Comparison of ENCODE assay signal across 16 cellular contexts in the genomic region with DNA sequence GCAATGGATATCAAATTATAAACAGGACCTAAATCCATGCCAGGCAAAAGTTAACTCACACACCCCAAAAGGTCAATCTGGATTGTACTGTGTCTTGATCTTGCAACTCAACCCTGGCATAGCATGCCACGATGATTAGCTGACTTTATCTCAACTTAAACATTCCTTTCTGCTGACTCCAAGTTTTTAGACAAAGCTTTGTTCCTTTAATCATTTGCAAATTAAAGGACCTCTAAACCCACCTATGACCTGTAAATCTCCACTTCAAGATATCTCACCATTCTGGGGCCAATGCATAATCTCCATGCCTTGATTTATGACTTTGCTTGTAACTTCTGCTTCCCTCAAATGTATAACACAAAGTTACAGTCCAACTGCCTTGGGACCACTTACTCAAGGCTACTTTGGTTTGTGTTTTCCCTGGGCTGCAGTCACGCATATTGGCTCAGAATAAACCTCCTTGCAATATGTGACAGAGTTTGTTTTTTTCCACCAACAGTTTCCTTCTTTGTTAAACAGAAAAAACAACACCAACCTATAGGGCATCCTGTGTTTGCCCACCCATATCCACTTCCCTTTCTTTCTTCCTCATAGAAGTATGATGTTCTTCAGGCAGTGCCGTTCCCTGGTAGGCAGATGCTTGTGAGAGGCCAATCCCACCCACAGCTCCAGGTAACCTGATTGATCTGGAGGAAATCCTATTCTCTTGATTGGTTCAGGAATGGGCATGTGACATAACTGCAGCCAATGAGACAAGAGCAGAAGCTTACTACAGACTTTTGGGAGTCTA.
"Had no signal": no experiment of that assay in that cellular context is flagged by ENCODE, and none has a peak within 500 bp of the region (broad histone marks: within the 10 kb centered on the region; RNA-seq: fewer than 3 reads in every experiment).

No MANE protein-coding gene starts in this region.

- H3K9me3 Mint-ChIP-seq: mesothelial cell of epicardium had no signal

- H3K4me1 Mint-ChIP-seq: activated CD4-positive, alpha-beta memory T cell treated with anti-CD3 and anti-CD28 coated beads, Interleukin-2, amount 10 ng/mL, durations not matched to agents 7 days and 5 days; activated CD4-positive, alpha-beta T cell treated with anti-CD3 and anti-CD28 coated beads for 36 hours; activated T-helper 17 cell treated with anti-CD3 and anti-CD28 coated beads, Interleukin-2, amount 50 U/mL, for 72 hours; mesothelial cell of epicardium had no signal

- H3K27ac Mint-ChIP-seq: activated CD4-positive, alpha-beta memory T cell treated with anti-CD3 and anti-CD28 coated beads, Interleukin-2, amount 10 ng/mL, durations not matched to agents 7 days and 5 days; activated CD4-positive, alpha-beta T cell treated with anti-CD3 and anti-CD28 coated beads for 36 hours; activated naive CD8-positive, alpha-beta T cell treated with anti-CD3 and anti-CD28 coated beads for 36 hours; activated T-helper 17 cell treated with anti-CD3 and anti-CD28 coated beads, Interleukin-2, amount 50 U/mL, for 72 hours; mesothelial cell of epicardium; natural killer cell treated with Interleukin-12 subunit alpha and Interleukin-12 subunit beta and Interleukin-15 and Interleukin-18, amount 100 ng/mL, for 72 hours; stimulated activated naive CD8-positive, alpha-beta T cell treated with anti-CD3 and anti-CD28 coated beads, Interleukin-15, Interleukin-2, amounts not matched to agents 100 ng/mL and 50 ng/mL, for 24 hours had no signal

- H3K27me3 Mint-ChIP-seq: activated CD4-positive, alpha-beta memory T cell treated with anti-CD3 and anti-CD28 coated beads, Interleukin-2, amount 10 ng/mL, durations not matched to agents 7 days and 5 days; activated CD4-positive, alpha-beta T cell treated with anti-CD3 and anti-CD28 coated beads for 36 hours; activated naive CD8-positive, alpha-beta T cell treated with anti-CD3 and anti-CD28 coated beads for 36 hours; activated T-helper 17 cell treated with anti-CD3 and anti-CD28 coated beads, Interleukin-2, amount 50 U/mL, for 72 hours; natural killer cell treated with Interleukin-12 subunit alpha and Interleukin-12 subunit beta and Interleukin-15 and Interleukin-18, amount 100 ng/mL, for 72 hours; stimulated activated naive CD8-positive, alpha-beta T cell treated with anti-CD3 and anti-CD28 coated beads, Interleukin-15, Interleukin-2, amounts not matched to agents 100 ng/mL and 50 ng/mL, for 24 hours had no signal

- H3K36me3 Mint-ChIP-seq: activated naive CD8-positive, alpha-beta T cell treated with anti-CD3 and anti-CD28 coated beads for 36 hours; mesothelial cell of epicardium; natural killer cell treated with Interleukin-12 subunit alpha and Interleukin-12 subunit beta and Interleukin-15 and Interleukin-18, amount 100 ng/mL, for 72 hours had no signal

- H3K4me3 Mint-ChIP-seq: activated CD4-positive, alpha-beta memory T cell treated with anti-CD3 and anti-CD28 coated beads, Interleukin-2, amount 10 ng/mL, durations not matched to agents 7 days and 5 days; activated CD4-positive, alpha-beta T cell treated with anti-CD3 and anti-CD28 coated beads for 36 hours; activated naive CD8-positive, alpha-beta T cell treated with anti-CD3 and anti-CD28 coated beads for 36 hours; activated T-helper 17 cell treated with anti-CD3 and anti-CD28 coated beads, Interleukin-2, amount 50 U/mL, for 72 hours; mesothelial cell of epicardium; natural killer cell treated with Interleukin-12 subunit alpha and Interleukin-12 subunit beta and Interleukin-15 and Interleukin-18, amount 100 ng/mL, for 72 hours; stimulated activated naive CD8-positive, alpha-beta T cell treated with anti-CD3 and anti-CD28 coated beads, Interleukin-15, Interleukin-2, amounts not matched to agents 100 ng/mL and 50 ng/mL, for 24 hours had no signal

- DNase-seq: activated CD4-positive, alpha-beta memory T cell treated with anti-CD3 and anti-CD28 coated beads, Interleukin-2, amount 10 ng/mL, durations not matched to agents 7 days and 5 days; activated CD4-positive, alpha-beta T cell treated with anti-CD3 and anti-CD28 coated beads for 36 hours; activated naive CD4-positive, alpha-beta T cell; activated naive CD8-positive, alpha-beta T cell treated with anti-CD3 and anti-CD28 coated beads for 36 hours; activated T-cell treated with anti-CD3 and anti-CD28 coated beads, Interleukin-2, amount 50 U/mL, for 1 hour; amniotic stem cell; effector CD4-positive, alpha-beta T cell; esophagus squamous epithelium; left colon; stimulated activated CD4-positive, alpha-beta T cell treated with anti-CD3 and anti-CD28 coated beads, Interleukin-12 subunit alpha, Interleukin-12 subunit beta, amount 100 ng/mL, for 4 hours; stimulated activated CD4-positive, alpha-beta T cell treated with anti-CD3 and anti-CD28 coated beads, Interleukin-2, amount 100 ng/mL, for 24 hours; uterus had no signal

- ATAC-seq: activated CD4-positive, alpha-beta T cell treated with anti-CD3 and anti-CD28 coated beads for 36 hours; activated T-helper 17 cell treated with anti-CD3 and anti-CD28 coated beads, Interleukin-2, amount 50 U/mL, for 72 hours; left colon; natural killer cell treated with Interleukin-12 subunit alpha and Interleukin-12 subunit beta and Interleukin-15 and Interleukin-18, amount 100 ng/mL, for 72 hours had no signal
